8 cellular contexts compared by ENCODE assay signal in genomic region chr11:844693-845644, GRCh38. TPM values are rescaled to one million over a fixed set of nuclear protein-coding genes. Genes with fewer than 3 reads are reported as not detected.
DNase-seq lines count a peak whose midpoint lies in the region; ATAC-seq and TF ChIP-seq lines count a peak whose summit lies in the region.

No MANE protein-coding gene starts in this region.

- H3K4me1 ChIP-seq in HUES6 (ENCODE audit: control insufficient read depth, insufficient read depth, low read length), result peaks cover 36% of the 10 kb centered on the region
- H3K4me1 ChIP-seq in left ventricle myocardium inferior, result peaks cover 94% of the 10 kb centered on the region

- intact Hi-C loops in left ventricle myocardium inferior (cut with micrococcal nuclease), result no loop called here

- H3K36me3 ChIP-seq in HUES6 (ENCODE audit: control insufficient read depth, insufficient read depth, low read length), result peaks cover 12% of the 10 kb centered on the region
- H3K36me3 ChIP-seq in left ventricle myocardium inferior, result peaks cover 9% of the 10 kb centered on the region

- peaks cover 17% of the 10 kb centered on the region; the same call in 1 of the 2 replicates for H3K27me3 ChIP-seq in HUES6 (ENCODE audit: control insufficient read depth, insufficient read depth, low read length)
- H3K27me3 ChIP-seq in left ventricle myocardium inferior (ENCODE audit: low read depth), result no peaks in the 10 kb centered on the region

- no peak for TF ChIP-seq CTCF in AG10803 (conservative IDR thresholded peaks at IDR 0.05; ENCODE audit: low read length)
- TF ChIP-seq CTCF in left ventricle myocardium inferior (IDR thresholded peaks at IDR 0.05; ENCODE audit: borderline replicate concordance), result no peak

- peak overlapping the region; percentile 59 for H3K9ac ChIP-seq in HUES6 (ENCODE audit: low read length)

- H3K9me3 ChIP-seq in HUES6 (ENCODE audit: control insufficient read depth, insufficient read depth, low read depth, low read length) (no peaks in the 10 kb centered on the region), left ventricle myocardium inferior (replicated peaks) (no peaks in the 10 kb centered on the region)

- peak overlapping the region; percentile 94 for H3K4me3 ChIP-seq in AG10803 (ENCODE audit: low read length)
- peak overlapping the region; percentile 98 for H3K4me3 ChIP-seq in HUES6 (ENCODE audit: low read depth, low read length)
- peak overlapping the region; percentile 97 for H3K4me3 ChIP-seq in left ventricle myocardium inferior

- ATAC-seq in HG03025 (IDR thresholded peaks at IDR 0.05; ENCODE audit: low FRiP score, unreplicated experiment) (no peak), GM21390 (IDR thresholded peaks at IDR 0.05; ENCODE audit: unreplicated experiment) (no peak)

- H3K27ac ChIP-seq in HUES6 (ENCODE audit: low read depth, low read length) (peak overlapping the region; percentile 61; the same call in 1 of the 2 replicates), left ventricle myocardium inferior (replicated peaks) (peak overlapping the region; percentile 97)

- DNase-seq in AG10803 (ENCODE audit: low read depth) (peak; percentile 95), amniotic epithelial cell (ENCODE audit: low read depth) (peak; percentile 91), left ventricle myocardium inferior (peak; percentile 92), pulmonary artery endothelial cell (ENCODE audit: low read depth, low spot score) (peak; percentile 84), NCI-H2081 treated with DMSO at 0.1 percent for 48 hours (lab: John Stamatoyannopoulos, UW) (no peak)

RNA-seq across cellular contexts. Expression of gene TSPAN4, which starts 2.3 kb away (rescaled TPM):
- total RNA-seq in left ventricle myocardium inferior (33.0 TPM), pulmonary artery endothelial cell (103 and 115 TPM in 2 replicates)

RNA-seq across cellular contexts. Expression of gene POLR2L, which starts 2.6 kb away (rescaled TPM):
- total RNA-seq in left ventricle myocardium inferior (226 TPM), pulmonary artery endothelial cell (163 and 227 TPM in 2 replicates)

RNA-seq across cellular contexts. Expression of gene CD151, which starts 12.2 kb away (rescaled TPM):
- total RNA-seq in left ventricle myocardium inferior, result 408 TPM
- total RNA-seq in pulmonary artery endothelial cell, result 578 and 647 TPM in 2 replicates

RNA-seq across cellular contexts. Expression of gene CRACR2B, which starts 17.2 kb away (rescaled TPM):
- total RNA-seq in left ventricle myocardium inferior (23.2 TPM), pulmonary artery endothelial cell (4.1 and 4.3 TPM in 2 replicates)

RNA-seq across cellular contexts. Expression of gene PNPLA2, which starts 26.3 kb away (rescaled TPM):
- total RNA-seq in left ventricle myocardium inferior, result 300 TPM
- total RNA-seq in pulmonary artery endothelial cell, result 21.5 and 22.4 TPM in 2 replicates
